12 cellular contexts compared by ENCODE assay signal in the genomic region with DNA sequence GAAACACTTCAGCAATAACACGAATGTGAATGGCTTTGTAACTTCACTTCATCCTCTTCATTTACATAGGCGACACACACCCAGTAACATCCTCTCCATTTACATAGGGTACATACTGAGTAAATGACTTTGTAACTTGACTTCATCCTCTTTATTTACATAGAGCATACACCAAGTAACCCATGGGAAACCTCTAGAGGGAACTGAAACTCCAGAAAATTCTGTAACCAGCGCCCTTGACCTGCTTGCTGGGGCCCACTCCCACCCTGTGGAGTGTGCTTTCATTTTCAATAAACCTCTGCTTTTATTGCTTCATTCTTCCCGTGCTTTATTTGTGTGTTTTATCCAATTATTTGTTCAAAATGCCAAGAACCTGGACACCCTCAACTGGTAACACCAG.
DNase-seq lines count a peak whose midpoint lies in the region; ATAC-seq and TF ChIP-seq lines count a peak whose summit lies in the region.
"Had no signal": no experiment of that assay in that cellular context is flagged by ENCODE, and none has a peak within 500 bp of the region (broad histone marks: within the 10 kb centered on the region; RNA-seq: fewer than 3 reads in every experiment).

No MANE protein-coding gene starts in this region.

- no peaks in the 10 kb centered on the region for H4K20me1 ChIP-seq in SK-N-SH (ENCODE audit: insufficient read depth)

- H3K9me3 ChIP-seq in SK-N-SH = no peaks in the 10 kb centered on the region
- H3K9me3 ChIP-seq: left ventricle myocardium inferior had no signal

- H3K4me1 ChIP-seq in SK-N-SH (ENCODE audit: control insufficient read depth in 1 of 2, insufficient read depth in 2 of 2, low read depth in 1 of 2, low read length in 1 of 2) = peaks cover 0 to 5% of the 10 kb centered on the region in 2 experiments; a peak in 2 of 4 replicates
- H3K4me1 ChIP-seq: left ventricle myocardium inferior had no signal

- no peaks in the 10 kb centered on the region for H3K79me2 ChIP-seq in SK-N-SH (ENCODE audit: insufficient read depth)

- H3K36me3 ChIP-seq in SK-N-SH (replicated peaks in 1 of 2; ENCODE audit: control insufficient read depth in 1 of 2, insufficient read depth in 2 of 2, low read length in 1 of 2) = no peaks in the 10 kb centered on the region
- H3K36me3 ChIP-seq: left ventricle myocardium inferior had no signal

- TF ChIP-seq RAD21 in SK-N-SH (IDR thresholded peaks at IDR 0.05; ENCODE audit: low read length) = no peak

- TF ChIP-seq EP300 in SK-N-SH (IDR thresholded peaks at IDR 0.05; ENCODE audit: borderline replicate concordance in 1 of 2, low read depth in 1 of 2, low read length in 1 of 2) = no peak

- H3K9ac ChIP-seq in SK-N-SH = no peak overlapping the region

- H3K9me2 ChIP-seq in SK-N-SH = no peaks in the 10 kb centered on the region

- no peak overlapping the region for H2AFZ ChIP-seq in SK-N-SH (ENCODE audit: low read depth)

- POLR2A ChIA-PET in SK-N-SH (lab: Yijun Ruan, JAX) = no interaction called here

- CTCF ChIA-PET in SK-N-SH (lab: Yijun Ruan, JAX) = no interaction called here

- peaks cover 8% of the 10 kb centered on the region for H3F3A ChIP-seq in SK-N-SH (replicated peaks; ENCODE audit: insufficient read depth)

- H3K27ac ChIP-seq in SK-N-SH (ENCODE audit: low read depth in 2 of 2, low read length in 1 of 2) (peak overlapping the region in 1 of 2 experiments; percentile 18; a peak in 1 of 4 replicates), substantia nigra (ENCODE audit: low read depth, low read length, poor library complexity, severe bottlenecking) (no peak overlapping the region)
- H3K27ac ChIP-seq: left ventricle myocardium inferior had no signal

- WGBS in SK-N-SH (ENCODE audit: low lambda C conversion rate) = 41% methylated on average over 4 of the region's 4 CpGs

- TF ChIP-seq CTCF in SK-N-SH (IDR thresholded peaks at IDR 0.05) = no peak
- TF ChIP-seq CTCF in foreskin fibroblast (IDR thresholded peaks at IDR 0.05; ENCODE audit: low read depth, low read length) = no peak

- ATAC-seq in SK-N-SH treated with all-trans-retinoic acid at 6 μM for 48 hours (peak; percentile 19; the same call in 2 of the 3 replicates), HG02678 (IDR thresholded peaks at IDR 0.05; ENCODE audit: unreplicated experiment) (peak; percentile 97), HG03442 (IDR thresholded peaks at IDR 0.05; ENCODE audit: unreplicated experiment) (peak; percentile 95)
- ATAC-seq: HCT116 had no signal

- DNase-seq in SK-N-SH = no peak
- no peak for DNase-seq in DMS 273 treated with DMSO at 0.1 percent for 48 hours (lab: John Stamatoyannopoulos, UW)
- no peak for DNase-seq in substantia nigra (lab: John Stamatoyannopoulos, UW)
- no peak for DNase-seq in hepatic stellate cell (ENCODE audit: low spot score)
- no peak for DNase-seq in foreskin fibroblast
- DNase-seq: left ventricle myocardium inferior; NCI-H1092; stimulated activated CD4-positive, alpha-beta T cell treated with anti-CD3 and anti-CD28 coated beads, Interleukin-4, amount 100 ng/mL, for 1 hour had no signal

- H3K4me3 ChIP-seq in SK-N-SH (ENCODE audit: low read depth in 2 of 2, low read length in 1 of 2) (no peak overlapping the region), foreskin fibroblast (ENCODE audit: low read depth in 1 of 2, low read length in 2 of 2) (no peak overlapping the region)
- H3K4me3 ChIP-seq: left ventricle myocardium inferior had no signal

- H3K27me3 ChIP-seq in SK-N-SH (ENCODE audit: insufficient read depth) = no peaks in the 10 kb centered on the region

- H3K4me2 ChIP-seq in SK-N-SH = no peak overlapping the region

TF ChIP-seq in SK-N-SH treated with all-trans-retinoic acid at 6 μM for 48 hours, 23 proteins besides CTCF, POLR2A, EP300 and RAD21:
- TF ChIP-seq ARNTL (CRISPR knock-in tag; IDR thresholded peaks at IDR 0.05; ENCODE audit: borderline replicate concordance, low read depth) = no peak
- TF ChIP-seq, protein P1, sequence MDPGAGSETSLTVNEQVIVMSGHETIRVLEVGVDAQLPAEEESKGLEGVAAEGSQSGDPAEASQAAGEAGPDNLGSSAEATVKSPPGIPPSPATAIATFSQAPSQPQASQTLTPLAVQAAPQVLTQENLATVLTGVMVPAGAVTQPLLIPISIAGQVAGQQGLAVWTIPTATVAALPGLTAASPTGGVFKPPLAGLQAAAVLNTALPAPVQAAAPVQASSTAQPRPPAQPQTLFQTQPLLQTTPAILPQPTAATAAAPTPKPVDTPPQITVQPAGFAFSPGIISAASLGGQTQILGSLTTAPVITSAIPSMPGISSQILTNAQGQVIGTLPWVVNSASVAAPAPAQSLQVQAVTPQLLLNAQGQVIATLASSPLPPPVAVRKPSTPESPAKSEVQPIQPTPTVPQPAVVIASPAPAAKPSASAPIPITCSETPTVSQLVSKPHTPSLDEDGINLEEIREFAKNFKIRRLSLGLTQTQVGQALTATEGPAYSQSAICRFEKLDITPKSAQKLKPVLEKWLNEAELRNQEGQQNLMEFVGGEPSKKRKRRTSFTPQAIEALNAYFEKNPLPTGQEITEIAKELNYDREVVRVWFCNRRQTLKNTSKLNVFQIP (CRISPR knock-in tag; IDR thresholded peaks at IDR 0.05; ENCODE audit: borderline replicate concordance, low read depth) = no peak
- TF ChIP-seq ISL1 (CRISPR knock-in tag; IDR thresholded peaks at IDR 0.05) = no peak
- TF ChIP-seq CSDC2 (CRISPR knock-in tag; IDR thresholded peaks at IDR 0.05) = no peak
- TF ChIP-seq, protein P2, sequence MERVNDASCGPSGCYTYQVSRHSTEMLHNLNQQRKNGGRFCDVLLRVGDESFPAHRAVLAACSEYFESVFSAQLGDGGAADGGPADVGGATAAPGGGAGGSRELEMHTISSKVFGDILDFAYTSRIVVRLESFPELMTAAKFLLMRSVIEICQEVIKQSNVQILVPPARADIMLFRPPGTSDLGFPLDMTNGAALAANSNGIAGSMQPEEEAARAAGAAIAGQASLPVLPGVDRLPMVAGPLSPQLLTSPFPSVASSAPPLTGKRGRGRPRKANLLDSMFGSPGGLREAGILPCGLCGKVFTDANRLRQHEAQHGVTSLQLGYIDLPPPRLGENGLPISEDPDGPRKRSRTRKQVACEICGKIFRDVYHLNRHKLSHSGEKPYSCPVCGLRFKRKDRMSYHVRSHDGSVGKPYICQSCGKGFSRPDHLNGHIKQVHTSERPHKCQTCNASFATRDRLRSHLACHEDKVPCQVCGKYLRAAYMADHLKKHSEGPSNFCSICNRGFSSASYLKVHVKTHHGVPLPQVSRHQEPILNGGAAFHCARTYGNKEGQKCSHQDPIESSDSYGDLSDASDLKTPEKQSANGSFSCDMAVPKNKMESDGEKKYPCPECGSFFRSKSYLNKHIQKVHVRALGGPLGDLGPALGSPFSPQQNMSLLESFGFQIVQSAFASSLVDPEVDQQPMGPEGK (CRISPR knock-in tag; IDR thresholded peaks at IDR 0.05; ENCODE audit: borderline replicate concordance) = no peak
- no peak for TF ChIP-seq BACH2 (CRISPR knock-in tag; IDR thresholded peaks at IDR 0.05; ENCODE audit: borderline replicate concordance)
- no peak for TF ChIP-seq TOX (CRISPR knock-in tag; IDR thresholded peaks at IDR 0.05; ENCODE audit: borderline replicate concordance)

TF ChIP-seq in SK-N-SH, 30 proteins besides CTCF, POLR2A, EP300 and RAD21:
- TF ChIP-seq FOSL2 (IDR thresholded peaks at IDR 0.05; ENCODE audit: borderline replicate concordance, low read depth) (no peak), TEAD4 (IDR thresholded peaks at IDR 0.05; ENCODE audit: borderline replicate concordance, insufficient read depth) (no peak), GABPA (IDR thresholded peaks at IDR 0.05; ENCODE audit: low read depth) (no peak), FOXM1 (IDR thresholded peaks at IDR 0.05; ENCODE audit: low read depth) (no peak), SMC3 (IDR thresholded peaks at IDR 0.05; ENCODE audit: low read depth, low read length) (no peak)
TF ChIP-seq in SK-N-SH: peak in this region for 0.

Comparison
In these comparisons a context has a peak if more than half of its experiments do, and no peak if none do; other contexts are left out.
1. ATAC-seq: peak in every context shown above with its lines; median percentile 97 in HG02678; 95 in HG03442; 19 in SK-N-SH treated with all-trans-retinoic acid at 6 μM for 48 hours.